Comparison of ENCODE assay signal across 19 cellular contexts in the genomic region with DNA sequence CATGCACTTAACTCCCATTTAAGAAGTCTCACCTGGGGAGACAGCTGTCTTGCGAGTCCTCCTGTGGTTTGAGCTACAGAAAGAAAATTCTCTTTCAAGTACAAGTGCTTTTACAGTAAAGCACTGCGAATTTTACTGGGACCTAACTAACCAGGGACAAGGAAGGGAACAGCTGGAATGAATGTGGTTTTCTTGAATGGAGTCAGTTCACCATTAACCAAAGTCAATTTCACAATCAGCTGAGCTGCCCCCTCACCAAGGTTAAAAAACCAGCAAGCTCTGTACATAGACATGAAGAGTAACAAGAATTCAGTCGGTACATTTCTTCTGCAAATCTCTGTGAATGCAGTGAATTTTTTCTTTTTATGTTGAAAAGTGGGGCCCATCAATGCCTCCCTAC. TPM values are rescaled to one million over a fixed set of nuclear protein-coding genes. Genes with fewer than 3 reads are reported as not detected.
DNase-seq lines count a peak whose midpoint lies in the region; ATAC-seq, FAIRE-seq and TF ChIP-seq lines count a peak whose summit lies in the region.
"Had no signal": no experiment of that assay in that cellular context is flagged by ENCODE, and none has a peak within 500 bp of the region (broad histone marks: within the 10 kb centered on the region; RNA-seq: fewer than 3 reads in every experiment).

No MANE protein-coding gene starts in this region.

- H4K20me1 ChIP-seq in BLaER1: no peaks in the 10 kb centered on the region

- ATAC-seq in right lobe of liver: peak; percentile 81 to 90 (median 84)
- no peak for ATAC-seq in Right ventricle myocardium superior (ENCODE audit: poor library complexity)
- ATAC-seq: GM12878 had no signal

- DNase-seq in RCC 7860 (ENCODE audit: low spot score) (no peak), iris pigment epithelial cell (ENCODE audit: low read depth) (peak; percentile 28), right lobe of liver (peak in 1 of 3 donors; percentile 55), Right ventricle myocardium superior (no peak), GOT3 (lab: John Stamatoyannopoulos, UW) (no peak), amygdala (lab: John Stamatoyannopoulos, UW) (no peak), Kasumi-1 (lab: John Stamatoyannopoulos, UW) (no peak)
- DNase-seq: BE2C; CD4-positive, alpha-beta memory T cell; GF-D8; KBM-7; NCI-H146; NCI-H2029 treated with DMSO at 0.1 percent for 48 hours; NK-92 treated with Interleukin-12 subunit alpha and Interleukin-12 subunit beta, amount 100 ng/mL, for 24 hours; SHP77 had no signal

- H3K4me3 ChIP-seq in BLaER1 (no peak overlapping the region), right lobe of liver (no peak overlapping the region)
- H3K4me3 ChIP-seq: GM12878, HAP-1, SK-N-MC had no signal

- H3K27ac ChIP-seq in BLaER1 (no peak overlapping the region), right lobe of liver (peak overlapping the region in 1 of 3 donors; percentile 56)
- H3K27ac ChIP-seq: SK-N-MC had no signal

- TF ChIP-seq POLR2A in right lobe of liver (IDR thresholded peaks at IDR 0.05): no peak

- no peak for TF ChIP-seq CTCF in right lobe of liver (IDR thresholded peaks at IDR 0.05)

- no peaks in the 10 kb centered on the region for H3K27me3 ChIP-seq in BLaER1
- no peaks in the 10 kb centered on the region for H3K27me3 ChIP-seq in right lobe of liver
- H3K27me3 ChIP-seq: BE2C had no signal

- H3K9ac ChIP-seq in BLaER1: no peak overlapping the region

- WGBS in right lobe of liver (ENCODE audit: insufficient coverage, low coverage, low lambda C conversion rate, missing lambda C conversion rate): 24% methylated on average over 3 of the region's 3 CpGs

- H3K36me3 ChIP-seq in BLaER1 (no peaks in the 10 kb centered on the region), right lobe of liver (no peaks in the 10 kb centered on the region)
- H3K36me3 ChIP-seq: BE2C, HAP-1 had no signal

- H3K4me1 ChIP-seq in BLaER1: peaks cover 64% of the 10 kb centered on the region
- H3K4me1 ChIP-seq in right lobe of liver: peaks cover 0 to 48% (median 17%) of the 10 kb centered on the region in 4 donors
- H3K4me1 ChIP-seq: BE2C, HAP-1 had no signal

- H3K9me3 ChIP-seq in BLaER1: no peaks in the 10 kb centered on the region
- H3K9me3 ChIP-seq in right lobe of liver: no peaks in the 10 kb centered on the region
- H3K9me3 ChIP-seq: BE2C, HAP-1 had no signal

- intact Hi-C loops in right lobe of liver (cut with DNase I) (no loop called here), Right ventricle myocardium superior (cut with DNase I) (no loop called here)

- H3K4me2 ChIP-seq in BLaER1: peak overlapping the region; percentile 79

- peak; percentile 75 for FAIRE-seq in RCC 7860 (lab: Jason Lieb, UNC)
- FAIRE-seq: GM12878 had no signal

RNA-seq across cellular contexts. Expression of a gene that starts 56.3 kb away (rescaled TPM):
- total RNA-seq in right lobe of liver (10 to 100 TPM; 17.9 to 67.8 (median 42.8) TPM), Right ventricle myocardium superior (5.9 TPM)
- total RNA-seq: CD4-positive, alpha-beta memory T cell had no signal
